Comparison of ENCODE assay signal across 1 cellular context in the genomic region with DNA sequence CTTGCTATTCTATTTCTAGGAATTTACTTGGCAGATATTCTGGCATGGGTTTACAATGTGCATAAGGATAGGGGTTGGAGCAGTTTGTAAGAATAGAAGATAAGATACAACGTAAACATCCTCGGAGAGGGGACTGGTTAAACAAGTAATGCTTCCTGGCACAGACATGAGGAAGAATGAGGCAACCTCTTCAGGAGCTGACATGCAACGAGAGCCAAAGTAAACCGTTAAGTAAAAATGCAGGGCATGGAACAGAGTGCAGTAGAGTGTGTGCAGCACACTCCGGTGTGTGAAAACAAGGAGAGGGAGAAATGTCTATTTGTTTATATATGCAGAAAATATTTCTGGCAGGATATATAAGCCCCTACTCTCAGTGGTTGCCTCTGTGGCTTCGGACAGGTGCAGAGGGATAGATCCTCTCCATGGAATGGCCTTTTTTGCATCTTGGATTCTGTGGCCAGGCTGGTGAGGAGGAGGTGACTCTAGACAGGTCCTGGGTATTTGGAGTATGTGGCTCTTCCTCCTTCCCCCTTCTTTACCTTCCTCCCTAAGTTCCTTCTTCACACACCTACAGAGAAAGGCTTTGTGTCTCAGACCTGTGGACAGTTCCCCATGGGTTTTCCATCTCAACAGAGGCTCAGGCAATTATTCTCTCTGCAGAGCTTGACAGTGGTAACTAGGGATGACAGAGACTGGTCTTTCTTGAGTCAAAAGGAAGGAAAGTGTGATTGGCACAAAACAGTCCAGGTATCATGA.
TF ChIP-seq lines count a peak whose summit lies in the region.

No MANE protein-coding gene starts in this region.

TF ChIP-seq in endothelial cell of umbilical vein, 7 proteins besides CTCF, POLR2A, EP300 and RAD21 (continued from another document):
- TF ChIP-seq FOS (IDR thresholded peaks at IDR 0.05; ENCODE audit: borderline replicate concordance, insufficient read depth, low read length) (no peak), GATA2 (IDR thresholded peaks at IDR 0.05; ENCODE audit: insufficient read depth, insufficient read length, low read depth, low read length) (no peak)
